In the genomic region with DNA sequence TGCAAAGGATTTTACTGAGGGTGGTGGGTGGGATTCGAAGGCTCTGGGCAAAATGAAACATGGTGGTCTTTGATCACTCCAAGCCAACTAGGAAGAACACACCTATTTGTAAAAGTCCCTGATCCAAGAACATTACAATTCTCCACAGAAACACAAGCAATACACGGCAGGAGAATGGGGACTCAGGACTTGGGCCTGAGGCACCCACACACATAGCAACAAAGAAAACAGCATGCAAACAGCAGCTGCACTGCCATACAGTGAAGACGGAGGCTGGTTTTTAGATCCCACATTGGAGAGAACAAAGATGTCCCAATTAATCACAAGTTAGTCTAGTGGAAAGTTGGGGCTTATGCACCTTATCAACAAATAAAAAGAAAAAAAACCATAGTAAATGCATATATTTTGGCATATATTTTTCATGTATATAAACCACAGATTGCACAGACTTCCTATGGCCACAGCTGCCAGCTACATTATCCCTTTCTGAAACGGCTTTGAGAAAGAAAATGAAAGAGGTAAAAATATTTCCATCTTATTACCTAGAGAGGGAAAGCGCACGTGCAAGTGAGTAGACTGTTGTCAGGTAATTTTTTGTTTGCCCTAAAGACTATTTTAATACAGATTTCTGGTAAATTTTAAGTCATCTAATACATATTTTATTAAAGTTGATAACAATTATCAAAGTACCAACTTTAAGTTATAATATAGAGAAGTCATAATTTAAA, we compare ENCODE assay signal across 9 cellular contexts.
DNase-seq lines count a peak whose midpoint lies in the region; ATAC-seq and TF ChIP-seq lines count a peak whose summit lies in the region.
"Had no signal": no experiment of that assay in that cellular context is flagged by ENCODE, and none has a peak within 500 bp of the region (broad histone marks: within the 10 kb centered on the region; RNA-seq: fewer than 3 reads in every experiment).

No MANE protein-coding gene starts in this region.

- peaks cover 22% of the 10 kb centered on the region for H3K4me1 Mint-ChIP-seq in osteocyte (ENCODE audit: unreplicated experiment)

- in situ Hi-C loops in GM13977 (cut with MboI; ENCODE audit: low pct_unique_long_range_greater_than_20kb, low sequenced_read_pairs, unreplicated experiment), result no loop called here

- ATAC-seq in GM18867 (IDR thresholded peaks at IDR 0.05; ENCODE audit: unreplicated experiment), result peak; percentile 51
- ATAC-seq in HG02852 (IDR thresholded peaks at IDR 0.05; ENCODE audit: unreplicated experiment), result peak; percentile 60

- H3K27ac Mint-ChIP-seq in osteocyte (ENCODE audit: unreplicated experiment), result peak overlapping the region; percentile 53

- no peak for TF ChIP-seq CTCF in osteocyte (IDR thresholded peaks at IDR 0.05)
- no peak for TF ChIP-seq CTCF in coronary artery (IDR thresholded peaks at IDR 0.05)
- TF ChIP-seq CTCF in GM13977 (IDR thresholded peaks at IDR 0.05; ENCODE audit: extremely low read depth, insufficient read depth, missing control alignments), result no peak

- DNase-seq in RPMI8226 (peak; percentile 19), osteocyte (ENCODE audit: extremely low spot score, unreplicated experiment) (no peak), coronary artery (ENCODE audit: low spot score) (no peak), GM13977 (ENCODE audit: low spot score) (no peak), pons (ENCODE audit: low spot score) (no peak), CD1c-positive myeloid dendritic cell (ENCODE audit: extremely low spot score) (no peak)

- no peak overlapping the region for H3K27ac ChIP-seq in coronary artery
- H3K27ac ChIP-seq: C4-2B had no signal

- H3K36me3 Mint-ChIP-seq in osteocyte (ENCODE audit: unreplicated experiment), result peaks cover 4% of the 10 kb centered on the region

- H3K9me3 Mint-ChIP-seq in osteocyte (ENCODE audit: unreplicated experiment), result no peaks in the 10 kb centered on the region

- H3K27me3 Mint-ChIP-seq in osteocyte (ENCODE audit: unreplicated experiment), result no peaks in the 10 kb centered on the region

- no peak overlapping the region for H3K4me3 ChIP-seq in coronary artery

- no peak overlapping the region for H3K4me3 Mint-ChIP-seq in osteocyte (ENCODE audit: unreplicated experiment)
